ENCODE assay signal across 1 cellular context in the genomic region with DNA sequence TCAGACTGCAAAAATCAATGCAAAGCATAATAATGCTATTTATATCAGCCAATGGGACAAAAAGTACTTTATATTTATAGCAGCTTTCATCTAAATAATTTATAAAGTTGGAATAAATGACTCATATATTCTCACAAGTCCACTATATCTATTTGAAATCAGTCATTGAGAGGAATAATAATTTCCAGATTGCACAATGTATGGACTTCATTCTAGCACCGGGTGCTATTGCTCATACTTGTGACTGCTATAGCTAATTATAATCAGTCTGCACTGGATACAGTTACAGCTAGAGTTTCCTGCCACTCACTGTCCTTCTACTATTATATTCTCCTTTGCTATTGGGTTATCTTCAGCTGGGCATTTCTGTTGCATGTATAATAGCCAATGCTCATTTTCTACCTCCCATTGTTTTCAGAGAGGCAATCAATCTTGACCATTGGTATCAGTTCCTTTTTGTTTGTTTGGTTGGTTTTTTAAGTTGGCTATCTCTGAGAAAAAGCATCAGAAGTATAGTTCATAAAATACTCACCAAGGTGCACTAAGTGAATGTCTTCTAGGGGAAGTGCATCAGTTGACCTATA.
TF ChIP-seq lines count a peak whose summit lies in the region.

No MANE protein-coding gene starts in this region.

TF ChIP-seq in SK-N-SH, 30 proteins besides CTCF, POLR2A, EP300 and RAD21 (continued from another document):
- TF ChIP-seq, protein P1, sequence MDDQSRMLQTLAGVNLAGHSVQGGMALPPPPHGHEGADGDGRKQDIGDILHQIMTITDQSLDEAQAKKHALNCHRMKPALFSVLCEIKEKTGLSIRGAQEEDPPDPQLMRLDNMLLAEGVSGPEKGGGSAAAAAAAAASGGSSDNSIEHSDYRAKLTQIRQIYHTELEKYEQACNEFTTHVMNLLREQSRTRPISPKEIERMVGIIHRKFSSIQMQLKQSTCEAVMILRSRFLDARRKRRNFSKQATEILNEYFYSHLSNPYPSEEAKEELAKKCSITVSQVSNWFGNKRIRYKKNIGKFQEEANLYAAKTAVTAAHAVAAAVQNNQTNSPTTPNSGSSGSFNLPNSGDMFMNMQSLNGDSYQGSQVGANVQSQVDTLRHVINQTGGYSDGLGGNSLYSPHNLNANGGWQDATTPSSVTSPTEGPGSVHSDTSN (IDR thresholded peaks at IDR 0.05): peak; percentile 33
- no peak for TF ChIP-seq SIN3A (IDR thresholded peaks at IDR 0.05; ENCODE audit: borderline replicate concordance, low read depth, low read length)
